3 cellular contexts compared by ENCODE assay signal in genomic region chr2:200235533-200235932, GRCh38.
TF ChIP-seq lines count a peak whose summit lies in the region.

No MANE protein-coding gene starts in this region.

TF ChIP-seq in HepG2, 621 proteins besides CTCF, POLR2A, EP300 and RAD21:
- TF ChIP-seq CEBPB (IDR thresholded peaks at IDR 0.05; ENCODE audit: borderline replicate concordance, low read depth, low read length) (peak; percentile 77; the same call in 1 of the 2 replicates), CEBPG (CRISPR knock-in tag; IDR thresholded peaks at IDR 0.05) (0 out of 2 replicates have a peak, but pooled peaks have one; percentile 11), ATF7 (IDR thresholded peaks at IDR 0.05) (peak; percentile 60), ATF7 (CRISPR knock-in tag; IDR thresholded peaks at IDR 0.05) (no peak), ZUFSP (CRISPR knock-in tag; IDR thresholded peaks at IDR 0.05; ENCODE audit: borderline replicate concordance) (no peak), ZNF816 (CRISPR knock-in tag; IDR thresholded peaks at IDR 0.05; ENCODE audit: borderline replicate concordance) (no peak), CSRNP2 (CRISPR knock-in tag; conservative IDR thresholded peaks at IDR 0.05; ENCODE audit: low read depth) (no peak)

TF ChIP-seq in IMR-90, 13 proteins besides CTCF, POLR2A, EP300 and RAD21:
- TF ChIP-seq CEBPB (IDR thresholded peaks at IDR 0.05; ENCODE audit: low read depth, low read length) (peak; percentile 78), NFE2L2 (IDR thresholded peaks at IDR 0.05; ENCODE audit: low read depth, low read length) (no peak)
TF ChIP-seq in IMR-90: peak in this region for 1.

TF ChIP-seq in H1, 55 proteins besides CTCF, POLR2A, EP300 and RAD21:
- TF ChIP-seq CEBPB (IDR thresholded peaks at IDR 0.05; ENCODE audit: low read depth, low read length) (peak; percentile 38; the same call in 1 of the 2 replicates), POU5F1 (IDR thresholded peaks at IDR 0.05; ENCODE audit: low read depth, low read length) (no peak)
